Comparison of ENCODE assay signal across 8 cellular contexts in genomic region chr16:46972429-46972970, GRCh38. TPM values are rescaled to one million over a fixed set of nuclear protein-coding genes. Genes with fewer than 3 reads are reported as not detected.
A peak's percentile ranks its signal among the peaks of the same experiment; 100 is the strongest.
DNase-seq lines count a peak whose midpoint lies in the region; ATAC-seq lines count a peak whose summit lies in the region.

No MANE protein-coding gene starts in this region.

- peak overlapping the region; percentile 97 to 99 for H3K27ac Mint-ChIP-seq in activated naive CD4-positive, alpha-beta T cell treated with anti-CD3 and anti-CD28 coated beads, Interleukin-2, amount 50 U/mL, for 72 hours

- peaks cover 25 to 46% of the 10 kb centered on the region in 2 donors for H3K36me3 Mint-ChIP-seq in activated naive CD4-positive, alpha-beta T cell treated with anti-CD3 and anti-CD28 coated beads, Interleukin-2, amount 50 U/mL, for 72 hours

- no peaks in the 10 kb centered on the region for H3K9me3 Mint-ChIP-seq in activated naive CD4-positive, alpha-beta T cell treated with anti-CD3 and anti-CD28 coated beads, Interleukin-2, amount 50 U/mL, for 72 hours

- peak overlapping the region; percentile 91 for H3K4me3 ChIP-seq in skeletal muscle cell (ENCODE audit: low read depth, low read length)

- DNase-seq in AG08396 (ENCODE audit: low spot score) (peak; percentile 55), NAMALWA (ENCODE audit: low spot score) (peak; percentile 64), hepatic stellate cell (ENCODE audit: low spot score) (peak; percentile 37), skeletal muscle cell (ENCODE audit: low read depth) (no peak), MV-4-11 (lab: John Stamatoyannopoulos, UW) (no peak)
- no peak for DNase-seq in activated naive CD4-positive, alpha-beta T cell treated with anti-CD3 and anti-CD28 coated beads, Interleukin-2, amount 50 U/mL, for 72 hours (ENCODE audit: low spot score in 2 of 2)
- no peak for DNase-seq in stimulated activated CD4-positive, alpha-beta T cell treated with anti-CD3 and anti-CD28 coated beads, Interleukin-12 subunit alpha, Interleukin-12 subunit beta, amount 100 ng/mL, for 4 hours

- ATAC-seq in GM18519 (IDR thresholded peaks at IDR 0.05; ENCODE audit: low FRiP score, unreplicated experiment) = peak; percentile 21
- no peak for ATAC-seq in activated naive CD4-positive, alpha-beta T cell treated with anti-CD3 and anti-CD28 coated beads, Interleukin-2, amount 50 U/mL, for 72 hours

RNA-seq across cellular contexts. Expression of gene DNAJA2, which starts 1.0 kb away (rescaled TPM):
- total RNA-seq in activated naive CD4-positive, alpha-beta T cell treated with anti-CD3 and anti-CD28 coated beads, Interleukin-2, amount 50 U/mL, for 72 hours = 10 to 100 TPM; 55.4 to 61.4 TPM

Comparison
In these comparisons a context has a peak if more than half of its experiments do, and no peak if none do; other contexts are left out.
1. DNase-seq: peak in AG08396 (single experiment), NAMALWA (single experiment) and hepatic stellate cell (single experiment); none in activated naive CD4-positive, alpha-beta T cell treated with anti-CD3 and anti-CD28 coated beads, Interleukin-2, amount 50 U/mL, for 72 hours (0 of 2), skeletal muscle cell (single experiment), MV-4-11 (single experiment) and stimulated activated CD4-positive, alpha-beta T cell treated with anti-CD3 and anti-CD28 coated beads, Interleukin-12 subunit alpha, Interleukin-12 subunit beta, amount 100 ng/mL, for 4 hours (single experiment).